Comparison of ENCODE assay signal across 13 cellular contexts in the genomic region with DNA sequence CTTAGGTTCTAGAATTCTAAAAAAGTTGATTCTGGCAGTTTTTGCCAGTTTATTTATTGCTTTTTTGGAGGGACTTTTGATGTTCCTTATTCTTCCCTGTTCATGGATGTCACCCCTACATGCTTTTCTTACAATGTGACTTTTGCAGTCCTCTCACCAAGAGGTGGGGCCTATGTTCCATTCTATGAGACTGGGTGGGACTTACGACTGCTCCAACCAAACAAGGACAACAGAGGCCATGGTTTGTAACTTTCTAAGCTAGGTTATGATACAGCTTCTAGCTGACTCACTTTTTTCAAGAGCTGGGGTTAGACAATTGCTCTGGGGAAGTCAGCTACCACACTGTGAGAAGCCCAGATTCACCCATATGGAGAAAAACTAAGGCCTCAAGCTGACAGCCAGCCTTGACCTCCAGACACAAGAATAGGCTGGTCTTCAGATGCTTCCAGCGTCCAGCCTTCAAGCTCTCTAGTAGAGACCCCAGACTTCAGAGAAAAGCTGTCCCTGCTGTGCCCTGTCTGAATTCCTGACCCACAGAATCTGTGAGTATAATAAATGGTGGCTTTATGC.
DNase-seq lines count a peak whose midpoint lies in the region; ATAC-seq and TF ChIP-seq lines count a peak whose summit lies in the region.
"Had no signal": no experiment of that assay in that cellular context is flagged by ENCODE, and none has a peak within 500 bp of the region (broad histone marks: within the 10 kb centered on the region; RNA-seq: fewer than 3 reads in every experiment).

No MANE protein-coding gene starts in this region.

- H3K9me3 Mint-ChIP-seq in stimulated activated naive CD8-positive, alpha-beta T cell treated with anti-CD3 and anti-CD28 coated beads, Interleukin-15, amount 100 ng/mL, for 72 hours, result no peaks in the 10 kb centered on the region
- H3K9me3 Mint-ChIP-seq: activated T-cell treated with anti-CD3 and anti-CD28 coated beads, Interleukin-2, amount 50 U/mL, for 72 hours; effector memory CD8-positive, alpha-beta T cell had no signal

- peak; percentile 23 for ATAC-seq in stimulated activated naive CD8-positive, alpha-beta T cell treated with anti-CD3 and anti-CD28 coated beads, Interleukin-15, Interleukin-2, amounts not matched to agents 100 U/mL and 50 U/mL, for 24 hours
- ATAC-seq in stimulated activated naive CD8-positive, alpha-beta T cell treated with anti-CD3 and anti-CD28 coated beads, Interleukin-15, amount 100 ng/mL, for 72 hours, result no peak
- ATAC-seq in HG02759 (IDR thresholded peaks at IDR 0.05; ENCODE audit: unreplicated experiment) (no peak), HG03280 (IDR thresholded peaks at IDR 0.05; ENCODE audit: unreplicated experiment) (no peak)
- ATAC-seq: effector memory CD8-positive, alpha-beta T cell had no signal

- in situ Hi-C loops in astrocyte of the spinal cord (cut with HindIII; ENCODE audit: low sequenced_read_pairs), result no loop called here

- H3K4me3 ChIP-seq in astrocyte of the spinal cord (ENCODE audit: low read depth, low read length), result no peak overlapping the region
- H3K4me3 ChIP-seq: SK-N-MC had no signal

- H3K27me3 Mint-ChIP-seq in stimulated activated naive CD8-positive, alpha-beta T cell treated with anti-CD3 and anti-CD28 coated beads, Interleukin-15, amount 100 ng/mL, for 72 hours, result no peaks in the 10 kb centered on the region
- H3K27me3 Mint-ChIP-seq: CD4-positive, alpha-beta memory T cell; effector memory CD8-positive, alpha-beta T cell had no signal

- no peak overlapping the region for H3K27ac Mint-ChIP-seq in stimulated activated naive CD8-positive, alpha-beta T cell treated with anti-CD3 and anti-CD28 coated beads, Interleukin-15, amount 100 ng/mL, for 72 hours

- no peaks in the 10 kb centered on the region for H3K4me1 Mint-ChIP-seq in stimulated activated naive CD8-positive, alpha-beta T cell treated with anti-CD3 and anti-CD28 coated beads, Interleukin-15, amount 100 ng/mL, for 72 hours

- TF ChIP-seq CTCF in astrocyte of the spinal cord (IDR thresholded peaks at IDR 0.05; ENCODE audit: low read depth, low read length), result peak; percentile 19

- H3K4me3 Mint-ChIP-seq in stimulated activated naive CD8-positive, alpha-beta T cell treated with anti-CD3 and anti-CD28 coated beads, Interleukin-15, amount 100 ng/mL, for 72 hours, result no peak overlapping the region
- H3K4me3 Mint-ChIP-seq: activated T-cell treated with anti-CD3 and anti-CD28 coated beads, Interleukin-2, amount 50 U/mL, for 72 hours; CD4-positive, alpha-beta memory T cell; effector memory CD8-positive, alpha-beta T cell had no signal

- DNase-seq in stimulated activated naive CD8-positive, alpha-beta T cell treated with anti-CD3 and anti-CD28 coated beads, Interleukin-15, Interleukin-2, amounts not matched to agents 100 U/mL and 50 U/mL, for 24 hours, result no peak
- no peak for DNase-seq in stimulated activated naive CD8-positive, alpha-beta T cell treated with anti-CD3 and anti-CD28 coated beads, Interleukin-15, amount 100 ng/mL, for 72 hours
- DNase-seq in astrocyte of the spinal cord (ENCODE audit: low read depth, low spot score) (peak; percentile 78), kidney tubule cell (ENCODE audit: low spot score) (peak; percentile 61), NCI-H526 (lab: John Stamatoyannopoulos, UW) (no peak)
- no peak for DNase-seq in activated CD4-positive, CD25-positive, alpha-beta regulatory T cell (lab: John Stamatoyannopoulos, UW)
- DNase-seq: activated T-cell treated with anti-CD3 and anti-CD28 coated beads, Interleukin-2, amount 50 U/mL, for 72 hours; CD4-positive, alpha-beta memory T cell; effector memory CD8-positive, alpha-beta T cell; NCI-H1436 treated with DMSO at 0.1 percent for 48 hours had no signal

Comparison
In these comparisons a context has a peak if more than half of its experiments do, and no peak if none do; other contexts are left out.
1. DNase-seq: peak in astrocyte of the spinal cord (single experiment) and kidney tubule cell (single experiment); none in stimulated activated naive CD8-positive, alpha-beta T cell treated with anti-CD3 and anti-CD28 coated beads, Interleukin-15, Interleukin-2, amounts not matched to agents 100 U/mL and 50 U/mL, for 24 hours (single experiment), stimulated activated naive CD8-positive, alpha-beta T cell treated with anti-CD3 and anti-CD28 coated beads, Interleukin-15, amount 100 ng/mL, for 72 hours (0 of 2), activated CD4-positive, CD25-positive, alpha-beta regulatory T cell (0 of 4) and NCI-H526 (0 of 2).